9 cellular contexts compared by ENCODE assay signal in genomic region chr1:20411196-20411980, GRCh38.
DNase-seq lines count a peak whose midpoint lies in the region; ATAC-seq, FAIRE-seq and TF ChIP-seq lines count a peak whose summit lies in the region.
"Had no signal": no experiment of that assay in that cellular context is flagged by ENCODE, and none has a peak within 500 bp of the region (broad histone marks: within the 10 kb centered on the region; RNA-seq: fewer than 3 reads in every experiment).

No MANE protein-coding gene starts in this region.

- H3K9me3 ChIP-seq in A549 (no peaks in the 10 kb centered on the region), adipocyte (ENCODE audit: control insufficient read depth, low read length) (no peaks in the 10 kb centered on the region)

- no peak overlapping the region for H3K4me3 ChIP-seq in A549
- H3K4me3 ChIP-seq in adipocyte (ENCODE audit: low read length) = no peak overlapping the region
- H3K4me3 ChIP-seq: cardiac muscle cell had no signal

- peak overlapping the region; percentile 47 for H3K4me2 ChIP-seq in A549

- TF ChIP-seq CTCF in A549 (IDR thresholded peaks at IDR 0.05) = no peak

- intact Hi-C loops in head of caudate nucleus (cut with DNase I) = no loop called here
- intact Hi-C loops in cardiac septum (cut with DNase I) = no loop called here

- ATAC-seq in A549 (peak; percentile 98), GM21447 (IDR thresholded peaks at IDR 0.05; ENCODE audit: unreplicated experiment) (no peak), HG03469 (IDR thresholded peaks at IDR 0.05; ENCODE audit: unreplicated experiment) (no peak)

- peaks cover 13% of the 10 kb centered on the region for H3K4me1 ChIP-seq in A549
- H3K4me1 ChIP-seq in adipocyte (ENCODE audit: control insufficient read depth, insufficient read depth, low read length) = peaks cover 15% of the 10 kb centered on the region

- no peak for TF ChIP-seq POLR2A in A549 (IDR thresholded peaks at IDR 0.05; ENCODE audit: low read length)

- peak overlapping the region; percentile 12 for H3K9ac ChIP-seq in adipocyte (ENCODE audit: low read length)

- 53% methylated on average over 6 of the region's 10 CpGs for WGBS in A549 (ENCODE audit: missing lambda C conversion rate)

- POLR2A ChIA-PET in A549 (lab: Yijun Ruan, JAX) = no interaction called here

- no peak for FAIRE-seq in A549 (lab: Jason Lieb, UNC)

- TF ChIP-seq RAD21 in A549 (conservative IDR thresholded peaks at IDR 0.05 in 1 of 2, IDR thresholded peaks at IDR 0.05 in 1 of 2) = no peak

- H3K36me3 ChIP-seq in adipocyte (ENCODE audit: control insufficient read depth, insufficient read depth, low read length, severe bottlenecking) = no peaks in the 10 kb centered on the region
- H3K36me3 ChIP-seq: cardiac muscle cell had no signal

- peak overlapping the region; percentile 49 to 76; a peak in 4 of 6 replicates for H3K27ac ChIP-seq in A549
- H3K27ac ChIP-seq: cardiac muscle cell had no signal

- no peaks in the 10 kb centered on the region for H3K27me3 ChIP-seq in adipocyte (replicated peaks; ENCODE audit: control insufficient read depth, insufficient read depth, low read length)

- DNase-seq in A549 (ENCODE audit: low read depth in 1 of 2, low spot score in 1 of 2) (peak; percentile 51 to 71), GM04504 (ENCODE audit: low read depth) (peak; percentile 86), adipocyte (ENCODE audit: low read depth) (peak; percentile 69), head of caudate nucleus (peak in 25 of 42 donors; percentile 22 to 82 (median 53)), cardiac septum (ENCODE audit: low spot score) (no peak), T-helper 9 cell (no peak)

- no peak for TF ChIP-seq EP300 in A549 (IDR thresholded peaks at IDR 0.05)

- CTCF ChIA-PET in A549 (lab: Yijun Ruan, JAX) = interaction anchor here (1.1 kb wide), 1 partner anchor 49 kb away, joined by 3 read pairs; no protein-coding TSS in a partner anchor

TF ChIP-seq in A549, 52 proteins besides CTCF, POLR2A, EP300 and RAD21:
- peak; percentile 67 for TF ChIP-seq FOSL2 (IDR thresholded peaks at IDR 0.05)
- peak; percentile 74 for TF ChIP-seq FOSL2 (CRISPR knock-in tag; IDR thresholded peaks at IDR 0.05)
- no peak for TF ChIP-seq REST (IDR thresholded peaks at IDR 0.05)
- TF ChIP-seq JUNB (IDR thresholded peaks at IDR 0.05) = peak; percentile 55; the same call in 1 of the 2 replicates
- TF ChIP-seq E2F6 (IDR thresholded peaks at IDR 0.05; ENCODE audit: borderline replicate concordance, low read depth) = no peak
- TF ChIP-seq ZC3H11A (IDR thresholded peaks at IDR 0.05) = no peak
- TF ChIP-seq HES2 (IDR thresholded peaks at IDR 0.05) = no peak
- no peak for TF ChIP-seq KDM5A (IDR thresholded peaks at IDR 0.05)
- no peak for TF ChIP-seq RNF2 (IDR thresholded peaks at IDR 0.05; ENCODE audit: borderline replicate concordance, low read depth)
- no peak for TF ChIP-seq HOXA7 (CRISPR knock-in tag; IDR thresholded peaks at IDR 0.05)
- no peak for TF ChIP-seq EHMT2 (IDR thresholded peaks at IDR 0.05; ENCODE audit: low read depth)
- no peak for TF ChIP-seq TFCP2L1 (CRISPR knock-in tag; IDR thresholded peaks at IDR 0.05)
- TF ChIP-seq NR3C1 (IDR thresholded peaks at IDR 0.05) = no peak
- no peak for TF ChIP-seq BHLHE40 (IDR thresholded peaks at IDR 0.05; ENCODE audit: low read depth, low read length)
- no peak for TF ChIP-seq RARB (CRISPR knock-in tag; IDR thresholded peaks at IDR 0.05)
- peak; percentile 30 for TF ChIP-seq MAX (IDR thresholded peaks at IDR 0.05)
- TF ChIP-seq, protein P1, sequence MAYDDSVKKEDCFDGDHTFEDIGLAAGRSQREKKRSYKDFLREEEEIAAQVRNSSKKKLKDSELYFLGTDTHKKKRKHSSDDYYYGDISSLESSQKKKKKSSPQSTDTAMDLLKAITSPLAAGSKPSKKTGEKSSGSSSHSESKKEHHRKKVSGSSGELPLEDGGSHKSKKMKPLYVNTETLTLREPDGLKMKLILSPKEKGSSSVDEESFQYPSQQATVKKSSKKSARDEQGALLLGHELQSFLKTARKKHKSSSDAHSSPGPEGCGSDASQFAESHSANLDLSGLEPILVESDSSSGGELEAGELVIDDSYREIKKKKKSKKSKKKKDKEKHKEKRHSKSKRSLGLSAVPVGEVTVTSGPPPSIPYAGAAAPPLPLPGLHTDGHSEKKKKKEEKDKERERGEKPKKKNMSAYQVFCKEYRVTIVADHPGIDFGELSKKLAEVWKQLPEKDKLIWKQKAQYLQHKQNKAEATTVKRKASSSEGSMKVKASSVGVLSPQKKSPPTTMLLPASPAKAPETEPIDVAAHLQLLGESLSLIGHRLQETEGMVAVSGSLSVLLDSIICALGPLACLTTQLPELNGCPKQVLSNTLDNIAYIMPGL (CRISPR knock-in tag; IDR thresholded peaks at IDR 0.05; ENCODE audit: borderline replicate concordance) = no peak
- TF ChIP-seq MAFK (IDR thresholded peaks at IDR 0.05; ENCODE audit: partially characterized antibody) = no peak

Comparison
In these comparisons a context has a peak if more than half of its experiments do, and no peak if none do; other contexts are left out.
1. ATAC-seq: peak in A549 (2 of 2); none in GM21447 (single experiment) and HG03469 (single experiment).
2. DNase-seq: peak in A549 (2 of 2), GM04504 (single experiment), adipocyte (single experiment) and head of caudate nucleus (25 of 42); none in cardiac septum (single experiment) and T-helper 9 cell (single experiment).